Comparison of ENCODE assay signal across 8 cellular contexts in genomic region chr9:21559402-21560280, GRCh38.
A peak's percentile ranks its signal among the peaks of the same experiment; 100 is the strongest.
DNase-seq lines count a peak whose midpoint lies in the region; ATAC-seq and TF ChIP-seq lines count a peak whose summit lies in the region.

No MANE protein-coding gene starts in this region.

- no peaks in the 10 kb centered on the region for H3K9me3 Mint-ChIP-seq in naive thymus-derived CD4-positive, alpha-beta T cell

- H3K27ac Mint-ChIP-seq in naive thymus-derived CD4-positive, alpha-beta T cell = peak overlapping the region in 8 of 9 donors; percentile 34 to 80 (median 70)

- peaks cover 17 to 53% (median 28%) of the 10 kb centered on the region in 7 donors for H3K4me1 Mint-ChIP-seq in naive thymus-derived CD4-positive, alpha-beta T cell

- no peak overlapping the region for H3K27ac ChIP-seq in BLaER1 treated with 17β-estradiol and CSF1 and Interleukin-3, amounts not matched to agents 10 nM and 100 nM
- H3K27ac ChIP-seq in naive thymus-derived CD4-positive, alpha-beta T cell (ENCODE audit: low read depth, low read length) = peak overlapping the region; percentile 67
- peak overlapping the region; percentile 1 for H3K27ac ChIP-seq in suprapubic skin

- H3K27me3 ChIP-seq in BLaER1 treated with 17β-estradiol and CSF1 and Interleukin-3, amounts not matched to agents 10 nM and 100 nM = peaks cover 26 to 51% (median 42%) of the 10 kb centered on the region in 11 experiments
- H3K27me3 ChIP-seq in naive thymus-derived CD4-positive, alpha-beta T cell (ENCODE audit: control insufficient read depth in 2 of 2, insufficient read depth in 2 of 2, low read length in 2 of 2) = peaks cover 9 to 31% of the 10 kb centered on the region in 2 donors
- H3K27me3 ChIP-seq in suprapubic skin = peaks cover 64% of the 10 kb centered on the region

- ATAC-seq in GM21423 (IDR thresholded peaks at IDR 0.05; ENCODE audit: unreplicated experiment) = peak; percentile 64
- ATAC-seq in esophagus mucosa = peak; percentile 96
- ATAC-seq in naive thymus-derived CD4-positive, alpha-beta T cell = peak; percentile 87

- H3K9me3 ChIP-seq in BLaER1 treated with 17β-estradiol and CSF1 and Interleukin-3, amounts not matched to agents 10 nM and 100 nM (replicated peaks in 1 of 11) = peaks cover 0 to 9% (median 5%) of the 10 kb centered on the region in 11 experiments; a peak in 13 of 22 replicates
- no peaks in the 10 kb centered on the region for H3K9me3 ChIP-seq in naive thymus-derived CD4-positive, alpha-beta T cell (ENCODE audit: control insufficient read depth in 2 of 3, low read length in 3 of 3)
- H3K9me3 ChIP-seq in suprapubic skin = no peaks in the 10 kb centered on the region

- TF ChIP-seq EP300 in suprapubic skin (IDR thresholded peaks at IDR 0.05) = no peak

- POLR2A ChIA-PET in naive thymus-derived CD4-positive, alpha-beta T cell (lab: Charles Lee) = interaction anchor here (0.8 to 2.1 kb wide), 6 partner anchors 9 to 222 kb away, joined by 3 to 22 read pairs (median 4); no protein-coding TSS in a partner anchor

- H3K4me1 ChIP-seq in BLaER1 treated with 17β-estradiol and CSF1 and Interleukin-3, amounts not matched to agents 10 nM and 100 nM = peaks cover 6 to 14% (median 9%) of the 10 kb centered on the region in 10 experiments; a peak in 18 of 20 replicates
- peaks cover 0 to 21% of the 10 kb centered on the region in 2 donors for H3K4me1 ChIP-seq in naive thymus-derived CD4-positive, alpha-beta T cell (ENCODE audit: control insufficient read depth in 2 of 2, insufficient read depth in 2 of 2, low read length in 2 of 2)
- peaks cover 18% of the 10 kb centered on the region for H3K4me1 ChIP-seq in suprapubic skin

- H3K36me3 ChIP-seq in BLaER1 treated with 17β-estradiol and CSF1 and Interleukin-3, amounts not matched to agents 10 nM and 100 nM = no peaks in the 10 kb centered on the region
- peaks cover 0 to 5% (median 0%) of the 10 kb centered on the region in 3 experiments for H3K36me3 ChIP-seq in naive thymus-derived CD4-positive, alpha-beta T cell (ENCODE audit: control insufficient read depth in 2 of 3, insufficient read depth in 3 of 3, low read length in 3 of 3)
- no peaks in the 10 kb centered on the region for H3K36me3 ChIP-seq in suprapubic skin

- no peaks in the 10 kb centered on the region for H3K36me3 Mint-ChIP-seq in naive thymus-derived CD4-positive, alpha-beta T cell

- peak overlapping the region; percentile 91 to 99 (median 96) for H3K4me2 ChIP-seq in BLaER1 treated with 17β-estradiol and CSF1 and Interleukin-3, amounts not matched to agents 10 nM and 100 nM

- intact Hi-C loops in naive thymus-derived CD4-positive, alpha-beta T cell (cut with micrococcal nuclease) = loop anchor here (1.0 to 10.0 kb wide), 11 partner anchors 17 to 243 kb away; partner anchors contain the start of gene MTAP (in 1 of the 2)

- DNase-seq in LNCaP clone FGC (ENCODE audit: low read depth) = no peak
- peak; percentile 32 for DNase-seq in activated T-cell treated with anti-CD3 and anti-CD28 coated beads for 4 hours
- peak; percentile 30 to 71 (median 53) for DNase-seq in naive thymus-derived CD4-positive, alpha-beta T cell
- DNase-seq in suprapubic skin (ENCODE audit: low spot score in 2 of 2) = peak; percentile 57 to 72
- no peak for DNase-seq in midbrain (lab: John Stamatoyannopoulos, UW)

- 1% methylated on average over 9 of the region's 88 CpGs for WGBS in suprapubic skin

- no peak for TF ChIP-seq CTCF in LNCaP clone FGC (IDR thresholded peaks at IDR 0.05; ENCODE audit: control insufficient read depth, extremely low read depth, insufficient read depth)
- TF ChIP-seq CTCF in suprapubic skin (IDR thresholded peaks at IDR 0.05) = no peak

- peaks cover 4 to 64% (median 41%) of the 10 kb centered on the region in 5 donors for H3K27me3 Mint-ChIP-seq in naive thymus-derived CD4-positive, alpha-beta T cell

- H3K4me3 Mint-ChIP-seq in naive thymus-derived CD4-positive, alpha-beta T cell = peak overlapping the region; percentile 88 to 99 (median 96)

- H4K20me1 ChIP-seq in BLaER1 treated with 17β-estradiol and CSF1 and Interleukin-3, amounts not matched to agents 10 nM and 100 nM = no peaks in the 10 kb centered on the region

- CTCF ChIA-PET in naive thymus-derived CD4-positive, alpha-beta T cell (lab: Charles Lee) = interaction anchor here (0.5 to 1.9 kb wide), 11 partner anchors 9 to 233 kb away, joined by 3 to 6 read pairs (median 3); no protein-coding TSS in a partner anchor

- H3K4me3 ChIP-seq in BLaER1 treated with 17β-estradiol and CSF1 and Interleukin-3, amounts not matched to agents 10 nM and 100 nM = peak overlapping the region; percentile 58 to 74 (median 68)
- H3K4me3 ChIP-seq in LNCaP clone FGC (ENCODE audit: low read depth, low read length) = peak overlapping the region; percentile 18; the same call in 1 of the 2 replicates
- peak overlapping the region; percentile 74 for H3K4me3 ChIP-seq in naive thymus-derived CD4-positive, alpha-beta T cell (ENCODE audit: low read length)
- peak overlapping the region; percentile 74 for H3K4me3 ChIP-seq in suprapubic skin

- no peak for TF ChIP-seq POLR2A in suprapubic skin (IDR thresholded peaks at IDR 0.05)

- peak overlapping the region; percentile 16 to 62 (median 44); a peak in 18 of 22 replicates for H3K9ac ChIP-seq in BLaER1 treated with 17β-estradiol and CSF1 and Interleukin-3, amounts not matched to agents 10 nM and 100 nM

Comparison
In these comparisons a context has a peak if more than half of its experiments do, and no peak if none do; other contexts are left out.
1. H3K27ac ChIP-seq: peak in naive thymus-derived CD4-positive, alpha-beta T cell (single experiment) and suprapubic skin (single experiment); none in BLaER1 treated with 17β-estradiol and CSF1 and Interleukin-3, amounts not matched to agents 10 nM and 100 nM (0 of 11).
2. H3K4me3 ChIP-seq: peak in every context shown above with its lines; median percentile 74 in naive thymus-derived CD4-positive, alpha-beta T cell; 74 in suprapubic skin; 68 in BLaER1 treated with 17β-estradiol and CSF1 and Interleukin-3, amounts not matched to agents 10 nM and 100 nM; 18 in LNCaP clone FGC.
3. DNase-seq: peak in activated T-cell treated with anti-CD3 and anti-CD28 coated beads for 4 hours (single experiment), naive thymus-derived CD4-positive, alpha-beta T cell (9 of 9) and suprapubic skin (2 of 2); none in LNCaP clone FGC (single experiment) and midbrain (single experiment).
4. Peak in every context shown above with its lines, with median percentiles within 50 percentile points of each other: ATAC-seq.